ENCODE assay signal across 12 cellular contexts in genomic region chr4:7831858-7832257, GRCh38.
DNase-seq lines count a peak whose midpoint lies in the region; ATAC-seq and TF ChIP-seq lines count a peak whose summit lies in the region.
"Had no signal": no experiment of that assay in that cellular context is flagged by ENCODE, and none has a peak within 500 bp of the region (broad histone marks: within the 10 kb centered on the region; RNA-seq: fewer than 3 reads in every experiment).

No MANE protein-coding gene starts in this region.

- TF ChIP-seq CTCF in AG10803 (conservative IDR thresholded peaks at IDR 0.05; ENCODE audit: low read length) (no peak), colonic mucosa (IDR thresholded peaks at IDR 0.05) (no peak), osteocyte (IDR thresholded peaks at IDR 0.05) (no peak)

- DNase-seq in AG10803 (ENCODE audit: low read depth): no peak
- no peak for DNase-seq in colonic mucosa
- no peak for DNase-seq in osteocyte (ENCODE audit: extremely low spot score, unreplicated experiment)
- no peak for DNase-seq in RPMI8226
- DNase-seq in amygdala (lab: John Stamatoyannopoulos, UW): no peak
- DNase-seq: cortex of kidney; foreskin melanocyte; NCI-H446; stimulated activated naive CD8-positive, alpha-beta T cell treated with anti-CD3 and anti-CD28 coated beads, Interleukin-15, Interleukin-2, amounts not matched to agents 100 U/mL and 50 U/mL, for 24 hours had no signal

- H3K9me3 ChIP-seq in colonic mucosa: no peaks in the 10 kb centered on the region

- H3K27ac ChIP-seq in colonic mucosa: peak overlapping the region; percentile 51

- H3K27ac Mint-ChIP-seq in osteocyte (ENCODE audit: unreplicated experiment): peak overlapping the region; percentile 95

- peaks cover 60% of the 10 kb centered on the region for H3K4me1 Mint-ChIP-seq in osteocyte (ENCODE audit: unreplicated experiment)

- H3K27me3 ChIP-seq in colonic mucosa: no peaks in the 10 kb centered on the region

- intact Hi-C loops in colonic mucosa (cut with DNase I): no loop called here

- H3K9me3 Mint-ChIP-seq in osteocyte (ENCODE audit: unreplicated experiment): no peaks in the 10 kb centered on the region

- H3K4me3 ChIP-seq in AG10803 (ENCODE audit: low read length): peak overlapping the region; percentile 18; the same call in 1 of the 2 replicates
- H3K4me3 ChIP-seq in colonic mucosa: no peak overlapping the region

- H3K4me3 Mint-ChIP-seq in osteocyte (ENCODE audit: unreplicated experiment): no peak overlapping the region

- ATAC-seq in GM18867 (IDR thresholded peaks at IDR 0.05; ENCODE audit: unreplicated experiment): peak; percentile 10
- no peak for ATAC-seq in HG02885 (IDR thresholded peaks at IDR 0.05; ENCODE audit: poor library complexity, unreplicated experiment)
- ATAC-seq in GM18868 (IDR thresholded peaks at IDR 0.05; ENCODE audit: unreplicated experiment): no peak

- peaks cover 38% of the 10 kb centered on the region for H3K36me3 Mint-ChIP-seq in osteocyte (ENCODE audit: unreplicated experiment)

- H3K9ac ChIP-seq in colonic mucosa (ENCODE audit: low read depth in 2 of 2, low read length in 2 of 2): no peak overlapping the region

- H3K27me3 Mint-ChIP-seq in osteocyte (ENCODE audit: unreplicated experiment): no peaks in the 10 kb centered on the region

- peaks cover 3% of the 10 kb centered on the region for H3K4me1 ChIP-seq in colonic mucosa

- no peaks in the 10 kb centered on the region for H3K36me3 ChIP-seq in colonic mucosa
